ENCODE assay signal across 9 cellular contexts in genomic region chr1:109305991-109306390, GRCh38. TPM values are rescaled to one million over a fixed set of nuclear protein-coding genes. Genes with fewer than 3 reads are reported as not detected.
DNase-seq lines count a peak whose midpoint lies in the region; ATAC-seq and TF ChIP-seq lines count a peak whose summit lies in the region.
"Not testable (repeated sequence)": the region's sequence is repeated elsewhere in the genome, so short reads cannot be mapped to it uniquely, and the experiment has no call there.
"Had no signal": no experiment of that assay in that cellular context is flagged by ENCODE, and none has a peak within 500 bp of the region (broad histone marks: within the 10 kb centered on the region; RNA-seq: fewer than 3 reads in every experiment).

No MANE protein-coding gene starts in this region.

- WGBS in esophagus squamous epithelium, 2 donors, result 52 to 53% methylated on average over 3 to 7 of the region's 10 CpGs
- WGBS in lung, 2 donors, result 49 to 77% methylated on average over 10 of the region's 10 CpGs

- H3K27me3 ChIP-seq in Karpas-422 (ENCODE audit: low read length); esophagus squamous epithelium; lung (ENCODE audit: control insufficient read depth, insufficient read depth): not testable (repeated sequence)

- peaks cover 63% of the 10 kb centered on the region for H3K4me1 ChIP-seq in Karpas-422 (ENCODE audit: low read length)
- peaks cover 0 to 31% (median 6%) of the 10 kb centered on the region in 3 donors for H3K4me1 ChIP-seq in esophagus squamous epithelium
- H3K4me1 ChIP-seq in lung (ENCODE audit: control insufficient read depth in 2 of 2, insufficient read depth in 2 of 2, low read length in 2 of 2), result not testable (repeated sequence)

- not testable (repeated sequence) for H3K27ac ChIP-seq in Karpas-422 (ENCODE audit: low read length)
- peak overlapping the region in 3 of 4 donors; percentile 70 to 76 (median 71) for H3K27ac ChIP-seq in esophagus squamous epithelium
- peak overlapping the region in 1 of 2 donors; percentile 37 for H3K27ac ChIP-seq in lung (ENCODE audit: low read depth in 1 of 2, low read length in 1 of 2)

- not testable (repeated sequence) for TF ChIP-seq POLR2A in esophagus squamous epithelium (IDR thresholded peaks at IDR 0.05)

- H3K36me3 Mint-ChIP-seq in type B pancreatic cell, result not testable (repeated sequence)

- not testable (repeated sequence) for H2AFZ ChIP-seq in Karpas-422 (ENCODE audit: low read length)

- H3K36me3 ChIP-seq in Karpas-422 (ENCODE audit: insufficient read depth, low read length); esophagus squamous epithelium; lung (ENCODE audit: control insufficient read depth in 2 of 2, insufficient read depth in 2 of 2, low read length in 2 of 2): not testable (repeated sequence)

- H3K4me1 Mint-ChIP-seq in type B pancreatic cell (ENCODE audit: unreplicated experiment), result peaks cover 21% of the 10 kb centered on the region

- peak overlapping the region; percentile 64; the same call in 1 of the 2 replicates for H3K4me3 ChIP-seq in Karpas-422 (ENCODE audit: low read length)
- H3K4me3 ChIP-seq in esophagus squamous epithelium; lung; retinal pigment epithelial cell (ENCODE audit: low read length): not testable (repeated sequence)

- intact Hi-C loops in esophagus squamous epithelium (cut with DNase I), result not testable (repeated sequence)

- H3K4me3 Mint-ChIP-seq in type B pancreatic cell, result not testable (repeated sequence)

- H3K9me2 ChIP-seq in Karpas-422 (replicated peaks; ENCODE audit: insufficient read depth, low read length), result not testable (repeated sequence)

- ATAC-seq in lung (ENCODE audit: insufficient read depth, low FRiP score), result not testable (repeated sequence)

- not testable (repeated sequence) for DNase-seq in Karpas-422; esophagus squamous epithelium (lab: John Stamatoyannopoulos, UW); type B pancreatic cell (ENCODE audit: extremely low spot score, unreplicated experiment)
- DNase-seq in astrocyte of the hippocampus (ENCODE audit: low read depth, low spot score) (peak; percentile 26), islet precursor cell (peak; percentile 75), lung (ENCODE audit: low spot score) (peak; percentile 53), retinal pigment epithelial cell (ENCODE audit: low read depth) (peak; percentile 46)

- peak overlapping the region; percentile 82 for H3K4me2 ChIP-seq in Karpas-422 (ENCODE audit: low read depth, low read length, poor library complexity, severe bottlenecking)

- H3K79me2 ChIP-seq in Karpas-422 (ENCODE audit: low read length), result not testable (repeated sequence)

- not testable (repeated sequence) for H4K20me1 ChIP-seq in Karpas-422 (ENCODE audit: insufficient read depth, low read depth, low read length)

- not testable (repeated sequence) for H3K9me3 Mint-ChIP-seq in type B pancreatic cell

- not testable (repeated sequence) for H3K27me3 Mint-ChIP-seq in type B pancreatic cell

- peak overlapping the region; percentile 82 for H3K27ac Mint-ChIP-seq in type B pancreatic cell

- not testable (repeated sequence) for H3K9ac ChIP-seq in Karpas-422 (ENCODE audit: low read length)

- not testable (repeated sequence) for H3K9me3 ChIP-seq in Karpas-422 (ENCODE audit: low read length); esophagus squamous epithelium; lung (ENCODE audit: control insufficient read depth in 2 of 2, insufficient read depth in 1 of 2, low read length in 1 of 2)

- TF ChIP-seq CTCF in esophagus squamous epithelium (IDR thresholded peaks at IDR 0.05); lung (IDR thresholded peaks at IDR 0.05; ENCODE audit: control extremely low read depth, extremely low read depth); type B pancreatic cell (conservative IDR thresholded peaks at IDR 0.05): not testable (repeated sequence)
- peak; percentile 11 for TF ChIP-seq CTCF in retinal pigment epithelial cell (conservative IDR thresholded peaks at IDR 0.05; ENCODE audit: low read depth, low read length)

RNA-seq across cellular contexts. Expression of gene MYBPHL, which starts 0.8 kb away (rescaled TPM):
- total RNA-seq in Karpas-422 (2014; rRNA removed; shearing (Covaris generic); ENCODE audit: low replicate concordance), result 0.14 and 4.3 TPM in 2 replicates
- total RNA-seq in esophagus squamous epithelium, result not detected
- 1 to 10 TPM; 1.1 to 1.7 TPM for total RNA-seq in lung
- 1 to 10 TPM in 1 of 2 donors, under 1 TPM in 1; 0.34 to 3.3 TPM for polyA plus RNA-seq in lung
- total RNA-seq in type B pancreatic cell (ENCODE audit: low replicate concordance), result 0.48 and 0.60 TPM in 2 replicates
- total RNA-seq: Caco-2; CD4-positive, CD25-positive, alpha-beta regulatory T cell had no signal
- polyA plus RNA-seq: CD4-positive, CD25-positive, alpha-beta regulatory T cell had no signal

RNA-seq across cellular contexts. Expression of gene PSRC1, which starts 23.0 kb away (rescaled TPM):
- total RNA-seq in Karpas-422 (2014; rRNA removed; shearing (Covaris generic); ENCODE audit: low replicate concordance), result 6.3 and 24.2 TPM in 2 replicates
- total RNA-seq in esophagus squamous epithelium (10 to 100 TPM in 1 of 4 donors, 1 to 10 TPM in 3; 2.3 to 13.1 (median 8.7) TPM), lung (1 to 10 TPM; 4.7 to 4.9 TPM), type B pancreatic cell (ENCODE audit: low replicate concordance) (10.3 and 46.2 TPM in 2 replicates)
- 1 to 10 TPM; 2.7 to 4.9 TPM for polyA plus RNA-seq in lung

RNA-seq across cellular contexts. Expression of gene CELSR2, which starts 56.7 kb away (rescaled TPM):
- 0.43 and 1.2 TPM in 2 replicates for total RNA-seq in Karpas-422 (2014; rRNA removed; shearing (Covaris generic); ENCODE audit: low replicate concordance)
- total RNA-seq in esophagus squamous epithelium, result 10 to 100 TPM; 23.4 to 57.2 (median 39.9) TPM
- 1 to 10 TPM; 7.6 to 7.9 TPM for total RNA-seq in lung
- 1 to 10 TPM; 1.4 to 2.7 TPM for polyA plus RNA-seq in lung
- total RNA-seq in type B pancreatic cell (ENCODE audit: low replicate concordance), result 23.4 and 35.5 TPM in 2 replicates
